In genomic region chr22:38490915-38491314, GRCh38 we compare ENCODE assay signal across 9 cellular contexts. TPM values are rescaled to one million over a fixed set of nuclear protein-coding genes. Genes with fewer than 3 reads are reported as not detected.
DNase-seq lines count a peak whose midpoint lies in the region; ATAC-seq and TF ChIP-seq lines count a peak whose summit lies in the region.
"Had no signal": no experiment of that assay in that cellular context is flagged by ENCODE, and none has a peak within 500 bp of the region (broad histone marks: within the 10 kb centered on the region; RNA-seq: fewer than 3 reads in every experiment).

No MANE protein-coding gene starts in this region.

- H3K4me3 ChIP-seq in HFF-Myc (replicated peaks; ENCODE audit: low read depth, low read length), result no peak overlapping the region
- H3K4me3 ChIP-seq in right cardiac atrium (ENCODE audit: low read length), result no peak overlapping the region
- H3K4me3 ChIP-seq in spleen, result no peak overlapping the region
- no peak overlapping the region for H3K4me3 ChIP-seq in mesendoderm (ENCODE audit: low read length)

- no peak overlapping the region for H4K8ac ChIP-seq in mesendoderm (ENCODE audit: low read depth, low read length)

- H3K9ac ChIP-seq in mesendoderm (ENCODE audit: low read length), result no peak overlapping the region

- H3K79me2 ChIP-seq in mesendoderm (ENCODE audit: control insufficient read depth, insufficient read depth, low read length), result peaks cover 2% of the 10 kb centered on the region

- H2BK15ac ChIP-seq in mesendoderm (replicated peaks; ENCODE audit: low read depth), result no peak overlapping the region

- no peak overlapping the region for H2BK5ac ChIP-seq in mesendoderm (ENCODE audit: low read length)

- no peak overlapping the region for H2AK5ac ChIP-seq in mesendoderm (ENCODE audit: low read length)

- no peak overlapping the region for H3K4ac ChIP-seq in mesendoderm (ENCODE audit: low read depth, low read length)

- no peak for ATAC-seq in activated naive CD4-positive, alpha-beta T cell treated with anti-CD3 and anti-CD28 coated beads, Interleukin-2, amount 50 U/mL, for 72 hours
- ATAC-seq in right cardiac atrium (peak; percentile 86), GM21737 (IDR thresholded peaks at IDR 0.05; ENCODE audit: unreplicated experiment) (no peak)

- H3K9me3 Mint-ChIP-seq in activated naive CD4-positive, alpha-beta T cell treated with anti-CD3 and anti-CD28 coated beads, Interleukin-2, amount 50 U/mL, for 72 hours, result no peaks in the 10 kb centered on the region

- no peak overlapping the region for H4K5ac ChIP-seq in mesendoderm (ENCODE audit: low read length)

- H3K4me1 ChIP-seq in right cardiac atrium (ENCODE audit: control insufficient read depth, insufficient read depth, low read length) (no peaks in the 10 kb centered on the region), spleen (peaks cover 0 to 95% (median 19%) of the 10 kb centered on the region in 6 donors), mesendoderm (ENCODE audit: control insufficient read depth, low read depth, low read length) (no peaks in the 10 kb centered on the region)

- H3K9me3 ChIP-seq in right cardiac atrium (ENCODE audit: control insufficient read depth, low read length) (no peaks in the 10 kb centered on the region), spleen (no peaks in the 10 kb centered on the region)

- H3K36me3 Mint-ChIP-seq in activated naive CD4-positive, alpha-beta T cell treated with anti-CD3 and anti-CD28 coated beads, Interleukin-2, amount 50 U/mL, for 72 hours, result peaks cover 49 to 73% of the 10 kb centered on the region in 2 donors

- H3K27me3 ChIP-seq in right cardiac atrium (ENCODE audit: control insufficient read depth, insufficient read depth) (no peaks in the 10 kb centered on the region), spleen (replicated peaks in 1 of 7) (no peaks in the 10 kb centered on the region), mesendoderm (ENCODE audit: insufficient read depth, low read length, poor library complexity) (no peaks in the 10 kb centered on the region)

- H3K27ac ChIP-seq in right cardiac atrium (ENCODE audit: low read length), result peak overlapping the region; percentile 39
- peak overlapping the region in 4 of 8 donors; percentile 36 to 56 (median 43) for H3K27ac ChIP-seq in spleen
- H3K27ac ChIP-seq in mesendoderm (ENCODE audit: low read depth, low read length), result no peak overlapping the region

- TF ChIP-seq CTCF in HFF-Myc (IDR thresholded peaks at IDR 0.05; ENCODE audit: low read depth, low read length, missing control alignments) (no peak), spleen (IDR thresholded peaks at IDR 0.05 in 8 of 11, conservative IDR thresholded peaks at IDR 0.05 in 3 of 11) (no peak)

- 13% methylated on average over 1 of the region's 1 CpG for WGBS in right cardiac atrium
- WGBS in spleen, 5 donors, result 70 to 96% (median 89%) methylated on average over 1 of the region's 1 CpG
- no CpG with 5 or more reads among the region's 1 CpG for WGBS in mesendoderm (ENCODE audit: extremely low coverage, insufficient coverage, low lambda C conversion rate)

- no peak for TF ChIP-seq POLR2A in spleen (IDR thresholded peaks at IDR 0.05)

- no peak overlapping the region for H3K18ac ChIP-seq in mesendoderm (ENCODE audit: low read length)

- peaks cover 16 to 100% (median 100%) of the 10 kb centered on the region in 6 donors for H3K36me3 ChIP-seq in spleen
- H3K36me3 ChIP-seq in mesendoderm (ENCODE audit: control insufficient read depth, insufficient read depth, low read length), result peaks cover 41% of the 10 kb centered on the region

- intact Hi-C loops in right cardiac atrium (cut with DNase I) (no loop called here), spleen (cut with DNase I; ENCODE audit: low total_unique reads) (no loop called here)

- H3K23ac ChIP-seq in mesendoderm (ENCODE audit: low read length), result no peak overlapping the region

- H3K56ac ChIP-seq in mesendoderm (ENCODE audit: low read length), result no peak overlapping the region

- DNase-seq in HFF-Myc (ENCODE audit: extremely low read depth, low read depth) (peak; percentile 40), right cardiac atrium (peak; percentile 65 to 79 (median 74)), spleen (peak; percentile 19), mesendoderm (no peak), SIG-M5 treated with dmso at 0.1 percent for 504 hours (lab: John Stamatoyannopoulos, UW; ENCODE audit: unreplicated experiment) (no peak), NOMO-1 treated with dmso at 0.1 percent for 144 hours (lab: John Stamatoyannopoulos, UW; ENCODE audit: unreplicated experiment) (no peak)
- DNase-seq in activated naive CD4-positive, alpha-beta T cell treated with anti-CD3 and anti-CD28 coated beads, Interleukin-2, amount 50 U/mL, for 72 hours (ENCODE audit: low spot score in 2 of 2), result no peak
- DNase-seq: KBM-7 had no signal

- H2BK120ac ChIP-seq in mesendoderm (ENCODE audit: low read depth, low read length), result no peak overlapping the region

- no peak overlapping the region for H3K4me2 ChIP-seq in mesendoderm (ENCODE audit: low read length)

- peak overlapping the region; percentile 71 to 85 for H3K27ac Mint-ChIP-seq in activated naive CD4-positive, alpha-beta T cell treated with anti-CD3 and anti-CD28 coated beads, Interleukin-2, amount 50 U/mL, for 72 hours

- H3K79me1 ChIP-seq in mesendoderm (ENCODE audit: low read length), result peaks cover 19% of the 10 kb centered on the region

RNA-seq across cellular contexts. Expression of gene DDX17, which starts 15.2 kb away (rescaled TPM):
- 100 to 1,000 TPM; 382 to 415 TPM for total RNA-seq in activated naive CD4-positive, alpha-beta T cell treated with anti-CD3 and anti-CD28 coated beads, Interleukin-2, amount 50 U/mL, for 72 hours
- total RNA-seq in right cardiac atrium (100 to 1,000 TPM; 216 to 253 (median 238) TPM), spleen (100 to 1,000 TPM; 579 to 818 (median 658) TPM)
- polyA plus RNA-seq in right cardiac atrium (134 TPM), spleen (100 to 1,000 TPM; 150 to 224 (median 204) TPM)
- 135 TPM for polyA plus RNA-seq in mesendoderm (2013, experiment 1 of 2)
- polyA plus RNA-seq in mesendoderm (2013, experiment 2 of 2), result 135 TPM

RNA-seq across cellular contexts. Expression of gene KDELR3, which starts 23.0 kb away (rescaled TPM):
- under 1 TPM; 0.59 to 0.89 TPM for total RNA-seq in activated naive CD4-positive, alpha-beta T cell treated with anti-CD3 and anti-CD28 coated beads, Interleukin-2, amount 50 U/mL, for 72 hours
- total RNA-seq in right cardiac atrium, result 1 to 10 TPM; 5.0 to 8.3 (median 7.4) TPM
- 7.9 TPM for polyA plus RNA-seq in right cardiac atrium
- total RNA-seq in spleen, result 1 to 10 TPM; 1.5 to 4.9 (median 3.1) TPM
- 1 to 10 TPM in 2 of 3 donors, under 1 TPM in 1; 1.00 to 3.1 (median 1.2) TPM for polyA plus RNA-seq in spleen
- polyA plus RNA-seq in mesendoderm (2013, experiment 1 of 2), result 5.6 TPM
- polyA plus RNA-seq in mesendoderm (2013, experiment 2 of 2), result 6.0 TPM

RNA-seq across cellular contexts. Expression of gene KCNJ4, which starts 35.9 kb away (rescaled TPM):
- total RNA-seq in activated naive CD4-positive, alpha-beta T cell treated with anti-CD3 and anti-CD28 coated beads, Interleukin-2, amount 50 U/mL, for 72 hours, result not detected
- 10 to 100 TPM; 15.7 to 40.5 (median 31.3) TPM for total RNA-seq in right cardiac atrium
- polyA plus RNA-seq in right cardiac atrium, result 40.4 TPM
- total RNA-seq in spleen, result not detected
- polyA plus RNA-seq in spleen, result not detected
- polyA plus RNA-seq in mesendoderm (2013, experiment 1 of 2), result 0.14 TPM
- polyA plus RNA-seq in mesendoderm (2013, experiment 2 of 2), result 0.14 TPM

Comparison
In these comparisons a context has a peak if more than half of its experiments do, and no peak if none do; other contexts are left out.
1. DNase-seq: peak in HFF-Myc (single experiment), right cardiac atrium (3 of 3) and spleen (single experiment); none in activated naive CD4-positive, alpha-beta T cell treated with anti-CD3 and anti-CD28 coated beads, Interleukin-2, amount 50 U/mL, for 72 hours (0 of 2), mesendoderm (single experiment), SIG-M5 treated with dmso at 0.1 percent for 504 hours (single experiment) and NOMO-1 treated with dmso at 0.1 percent for 144 hours (single experiment).
2. ATAC-seq: peak in right cardiac atrium (2 of 2); none in activated naive CD4-positive, alpha-beta T cell treated with anti-CD3 and anti-CD28 coated beads, Interleukin-2, amount 50 U/mL, for 72 hours (0 of 2) and GM21737 (single experiment).
3. RNA of gene KCNJ4, which starts 35.9 kb away (total RNA-seq): 15.7 to 40.5 TPM in right cardiac atrium; not detected in activated naive CD4-positive, alpha-beta T cell treated with anti-CD3 and anti-CD28 coated beads, Interleukin-2, amount 50 U/mL, for 72 hours and not detected in spleen; every median in the first group is over 10 times any median in the second.